Comparison of ENCODE assay signal across 1 cellular context in the genomic region with DNA sequence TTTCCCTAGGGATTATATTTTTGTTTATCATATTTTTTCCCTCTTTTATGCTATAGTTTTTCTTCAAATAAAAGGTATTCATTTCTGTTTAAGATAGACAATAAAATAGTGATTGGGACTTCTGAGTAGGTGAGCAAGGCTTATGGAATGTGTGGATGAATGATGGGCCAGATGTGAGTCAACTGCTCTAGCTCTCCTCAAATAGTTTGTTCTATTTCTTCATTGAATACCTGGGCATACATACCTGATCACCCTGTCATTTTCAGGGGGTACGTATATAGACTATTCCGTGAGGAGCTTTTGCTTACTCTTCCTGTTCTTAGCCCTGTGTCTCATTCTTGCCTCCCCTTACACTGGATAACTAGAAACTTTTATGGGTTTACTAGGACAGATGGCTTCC.
A peak's percentile ranks its signal among the peaks of the same experiment; 100 is the strongest.
TF ChIP-seq lines count a peak whose summit lies in the region.

No MANE protein-coding gene starts in this region.

TF ChIP-seq in endothelial cell of umbilical vein, 7 proteins besides CTCF, POLR2A, EP300 and RAD21:
- TF ChIP-seq JUN (IDR thresholded peaks at IDR 0.05; ENCODE audit: borderline replicate concordance, insufficient read depth, insufficient read length, low read depth) (peak; percentile 21), FOS (IDR thresholded peaks at IDR 0.05; ENCODE audit: borderline replicate concordance, insufficient read depth, low read length) (peak; percentile 64)
- TF ChIP-seq, protein P1, sequence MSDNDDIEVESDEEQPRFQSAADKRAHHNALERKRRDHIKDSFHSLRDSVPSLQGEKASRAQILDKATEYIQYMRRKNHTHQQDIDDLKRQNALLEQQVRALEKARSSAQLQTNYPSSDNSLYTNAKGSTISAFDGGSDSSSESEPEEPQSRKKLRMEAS (IDR thresholded peaks at IDR 0.05; ENCODE audit: insufficient read depth, insufficient read length): no peak
TF ChIP-seq in endothelial cell of umbilical vein: peak in this region for 2.
